8 cellular contexts compared by ENCODE assay signal in the genomic region with DNA sequence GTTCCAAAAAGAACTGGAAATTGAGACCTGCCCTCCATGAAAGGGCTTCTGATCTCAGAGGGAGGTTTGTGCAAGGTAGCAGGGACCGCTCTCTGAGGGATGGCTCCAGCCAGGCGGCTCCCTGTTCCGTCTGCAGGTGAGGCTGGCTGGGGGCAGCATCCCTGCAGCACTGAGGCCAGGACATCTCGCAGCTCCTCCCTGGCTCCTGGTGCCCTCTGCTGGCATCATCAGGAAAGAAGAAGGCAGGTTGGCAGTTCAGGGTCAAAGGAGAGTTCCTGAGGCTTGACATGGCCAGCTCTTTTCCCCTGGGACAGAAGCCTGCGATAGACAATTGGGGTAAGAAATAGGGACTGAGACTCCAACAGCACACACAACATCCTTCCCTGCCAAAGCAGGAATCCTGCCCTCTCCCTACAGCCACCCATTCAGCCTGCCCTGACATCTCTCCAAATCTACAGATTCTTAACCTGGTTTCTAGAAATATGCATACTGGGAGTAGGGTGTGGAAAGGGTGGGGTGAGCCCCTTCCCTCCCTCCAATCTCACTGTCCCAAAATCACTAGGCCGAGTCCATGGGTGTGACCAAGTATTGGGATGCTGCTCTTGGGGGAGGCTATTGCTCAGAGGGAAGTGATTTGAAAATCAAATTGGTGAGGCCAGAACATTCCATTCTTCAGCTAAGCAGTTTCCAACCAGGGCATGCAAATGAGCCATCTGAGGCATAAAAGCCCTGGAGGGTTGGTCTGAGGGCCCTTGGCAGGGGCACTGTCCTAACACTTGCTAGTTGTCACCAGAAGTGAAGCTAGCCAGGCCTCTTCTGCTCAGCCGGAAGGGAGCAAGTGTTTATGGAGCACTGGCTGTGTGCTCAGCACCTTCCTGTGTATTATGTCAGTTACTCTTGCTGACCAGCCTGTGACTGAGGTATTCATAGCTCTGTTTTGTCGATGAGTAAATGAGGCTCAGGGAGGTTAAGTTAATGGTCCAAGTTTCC.
DNase-seq lines count a peak whose midpoint lies in the region; ATAC-seq and TF ChIP-seq lines count a peak whose summit lies in the region.

No MANE protein-coding gene starts in this region.

- ATAC-seq in left cardiac atrium: peak; percentile 76 to 91

- peak; percentile 9 for DNase-seq in SKM-1 treated with dmso at 0.1 percent for 144 hours (lab: John Stamatoyannopoulos, UW; ENCODE audit: unreplicated experiment)
- DNase-seq in SKM-1 (lab: John Stamatoyannopoulos, UW; ENCODE audit: unreplicated experiment): no peak
- peak; percentile 48 for DNase-seq in RWPE1 (ENCODE audit: low spot score)
- no peak for DNase-seq in left cardiac atrium
- DNase-seq in transverse colon: peak; percentile 45
- DNase-seq in CD1c-positive myeloid dendritic cell (ENCODE audit: extremely low spot score): no peak
- no peak for DNase-seq in lower leg skin (ENCODE audit: low spot score in 2 of 2)
- DNase-seq in GDM1 (lab: John Stamatoyannopoulos, UW): no peak

- no peaks in the 10 kb centered on the region for H3K4me1 ChIP-seq in transverse colon

- 58 to 60% methylated on average over 3 to 8 of the region's 8 CpGs for WGBS in transverse colon (ENCODE audit: low coverage in 1 of 2), 2 donors
- 60 to 61% methylated on average over 8 of the region's 8 CpGs for WGBS in lower leg skin, 2 donors

- CTCF ChIA-PET in RWPE1 (lab: Yijun Ruan, JAX): interaction anchor here (0.5 to 1.6 kb wide), 15 partner anchors 8 to 414 kb away, joined by 3 to 5 read pairs (median 3); no protein-coding TSS in a partner anchor

- TF ChIP-seq EP300 in transverse colon (IDR thresholded peaks at IDR 0.05; ENCODE audit: low read depth): no peak

- POLR2A ChIA-PET in RWPE1 (lab: Yijun Ruan, JAX; ENCODE audit: low non-redundant PET): no interaction called here

- TF ChIP-seq POLR2A in transverse colon (IDR thresholded peaks at IDR 0.05) (no peak), lower leg skin (IDR thresholded peaks at IDR 0.05) (no peak)

- H3K27me3 ChIP-seq in transverse colon: no peaks in the 10 kb centered on the region

- in situ Hi-C loops in transverse colon (cut with MboI; ENCODE audit: low pct_ligation_motif_present in 1 of 4, low pct_unique_long_range_greater_than_20kb in 1 of 4, low sequenced_read_pairs in 3 of 4): loop anchor here (10.0 to 25.0 kb wide), 4 partner anchors 213 to 613 kb away; no protein-coding TSS in a partner anchor

- TF ChIP-seq CTCF in RWPE1 (conservative IDR thresholded peaks at IDR 0.05; ENCODE audit: low read depth): peak; percentile 55
- peak; percentile 12 to 40 (median 36) for TF ChIP-seq CTCF in transverse colon (IDR thresholded peaks at IDR 0.05)
- no peak for TF ChIP-seq CTCF in lower leg skin (IDR thresholded peaks at IDR 0.05)

- H3K4me3 ChIP-seq in transverse colon: no peak overlapping the region
- H3K4me3 ChIP-seq in lower leg skin (ENCODE audit: low read depth, poor library complexity, severe bottlenecking): no peak overlapping the region

- no peaks in the 10 kb centered on the region for H3K9me3 ChIP-seq in transverse colon

- no peak overlapping the region for H3K27ac ChIP-seq in RWPE1
- no peak overlapping the region for H3K27ac ChIP-seq in transverse colon

- intact Hi-C loops in left cardiac atrium (cut with DNase I) (loop anchor here (10.0 kb wide), 2 partner anchors 195 to 255 kb away; no protein-coding TSS in a partner anchor), transverse colon (cut with DNase I; ENCODE audit: low total_unique reads) (loop anchor here (5.0 kb wide), 1 partner anchor 1452 kb away; no protein-coding TSS in a partner anchor), lower leg skin (cut with DNase I; ENCODE audit: low total_unique reads) (no loop called here)

- H3K36me3 ChIP-seq in transverse colon: no peaks in the 10 kb centered on the region

Comparison
In these comparisons a context has a peak if more than half of its experiments do, and no peak if none do; other contexts are left out.
1. DNase-seq: peak in SKM-1 treated with dmso at 0.1 percent for 144 hours (single experiment), RWPE1 (single experiment) and transverse colon (single experiment); none in SKM-1 (single experiment), left cardiac atrium (single experiment), CD1c-positive myeloid dendritic cell (single experiment), lower leg skin (0 of 2) and GDM1 (single experiment).
2. CTCF ChIP-seq: peak in RWPE1 (single experiment) and transverse colon (5 of 5); none in lower leg skin (0 of 3).